ENCODE assay signal across 28 cellular contexts in the genomic region with DNA sequence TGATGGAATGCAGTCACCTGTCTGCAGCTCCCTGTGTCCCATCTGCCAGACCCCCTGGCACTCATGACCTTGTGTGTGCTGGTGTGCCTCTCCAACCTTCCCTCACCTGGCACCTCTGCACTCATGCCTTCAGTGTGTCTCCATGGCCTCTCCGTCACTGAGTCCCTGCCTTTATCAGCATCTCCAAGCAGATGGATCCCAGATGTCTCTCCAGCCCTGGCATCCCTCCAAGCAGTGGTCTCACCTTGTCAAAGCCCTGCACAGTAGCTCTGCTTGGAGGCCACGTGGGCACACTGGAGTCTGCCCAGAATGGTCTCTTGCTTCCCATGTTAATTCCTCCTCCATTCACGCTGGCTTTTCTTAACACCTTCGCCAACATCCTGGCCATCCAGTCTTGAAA.
DNase-seq lines count a peak whose midpoint lies in the region; ATAC-seq and TF ChIP-seq lines count a peak whose summit lies in the region.
"Had no signal": no experiment of that assay in that cellular context is flagged by ENCODE, and none has a peak within 500 bp of the region (broad histone marks: within the 10 kb centered on the region; RNA-seq: fewer than 3 reads in every experiment).

No MANE protein-coding gene starts in this region.

- no peak overlapping the region for H3K4me3 ChIP-seq in breast epithelium
- no peak overlapping the region for H3K4me3 ChIP-seq in trophoblast cell (ENCODE audit: low read depth, low read length)
- H3K4me3 ChIP-seq: adrenal gland, dorsolateral prefrontal cortex, GM23248, transverse colon had no signal

- peaks cover 9 to 12% of the 10 kb centered on the region in 2 donors for H3K4me1 Mint-ChIP-seq in natural killer cell treated with Interleukin-12 subunit alpha and Interleukin-12 subunit beta and Interleukin-15 and Interleukin-18, amount 100 ng/mL, for 72 hours (ENCODE audit: low read depth in 2 of 2)
- H3K4me1 Mint-ChIP-seq in natural killer cell (peaks cover 27 to 30% of the 10 kb centered on the region in 2 donors), endothelial cell (ENCODE audit: unreplicated experiment) (peaks cover 6% of the 10 kb centered on the region)
- H3K4me1 Mint-ChIP-seq: activated CD4-positive, alpha-beta T cell treated with anti-CD3 and anti-CD28 coated beads, Interleukin-2, amount 10 ng/mL, durations not matched to agents 7 days and 5 days had no signal

- H3K4me3 Mint-ChIP-seq in natural killer cell treated with Interleukin-12 subunit alpha and Interleukin-12 subunit beta and Interleukin-15 and Interleukin-18, amount 100 ng/mL, for 72 hours, result no peak overlapping the region
- no peak overlapping the region for H3K4me3 Mint-ChIP-seq in natural killer cell
- peak overlapping the region; percentile 52 for H3K4me3 Mint-ChIP-seq in endothelial cell (ENCODE audit: unreplicated experiment)
- H3K4me3 Mint-ChIP-seq: activated CD4-positive, alpha-beta T cell treated with anti-CD3 and anti-CD28 coated beads, Interleukin-2, amount 10 ng/mL, durations not matched to agents 7 days and 5 days; brain; mesothelial cell of epicardium; naive thymus-derived CD4-positive, alpha-beta T cell had no signal

- no peaks in the 10 kb centered on the region for H3K9me3 Mint-ChIP-seq in natural killer cell treated with Interleukin-12 subunit alpha and Interleukin-12 subunit beta and Interleukin-15 and Interleukin-18, amount 100 ng/mL, for 72 hours
- H3K9me3 Mint-ChIP-seq in natural killer cell (no peaks in the 10 kb centered on the region), endothelial cell (ENCODE audit: unreplicated experiment) (no peaks in the 10 kb centered on the region)
- H3K9me3 Mint-ChIP-seq: activated CD4-positive, alpha-beta T cell treated with anti-CD3 and anti-CD28 coated beads, Interleukin-2, amount 10 ng/mL, durations not matched to agents 7 days and 5 days had no signal

- intact Hi-C loops in natural killer cell (cut with micrococcal nuclease) (no loop called here), breast epithelium (cut with DNase I; ENCODE audit: low total_unique reads) (no loop called here)

- H4K8ac ChIP-seq in trophoblast cell (ENCODE audit: low read depth, low read length), result no peak overlapping the region

- H3K4ac ChIP-seq in trophoblast cell (ENCODE audit: low read depth, low read length), result no peak overlapping the region

- no peak overlapping the region for H3K23ac ChIP-seq in trophoblast cell (ENCODE audit: low read length)

- no peak overlapping the region for H2BK120ac ChIP-seq in trophoblast cell (ENCODE audit: insufficient read depth, low read length, poor library complexity)

- H3K18ac ChIP-seq in trophoblast cell (ENCODE audit: low read length), result no peak overlapping the region

- TF ChIP-seq CTCF in natural killer cell (IDR thresholded peaks at IDR 0.05) (no peak), endothelial cell (IDR thresholded peaks at IDR 0.05; ENCODE audit: unreplicated experiment) (no peak), breast epithelium (IDR thresholded peaks at IDR 0.05) (no peak)

- no peak overlapping the region for H2BK5ac ChIP-seq in trophoblast cell (ENCODE audit: low read depth, low read length, poor library complexity)

- H4K91ac ChIP-seq in trophoblast cell (ENCODE audit: low read depth, low read length), result no peak overlapping the region

- H3K14ac ChIP-seq in trophoblast cell (ENCODE audit: low read length), result no peak overlapping the region

- no peaks in the 10 kb centered on the region for H3K27me3 ChIP-seq in breast epithelium
- no peaks in the 10 kb centered on the region for H3K27me3 ChIP-seq in trophoblast cell (ENCODE audit: insufficient read depth, low read length)
- H3K27me3 ChIP-seq: adrenal gland, dorsolateral prefrontal cortex, transverse colon had no signal

- H3K4me1 ChIP-seq in breast epithelium (no peaks in the 10 kb centered on the region), trophoblast cell (ENCODE audit: control insufficient read depth in 1 of 2, insufficient read depth in 2 of 2, low read length in 2 of 2) (peaks cover 0 to 2% of the 10 kb centered on the region in 2 experiments)
- H3K4me1 ChIP-seq: adrenal gland, transverse colon had no signal

- no peak overlapping the region for H2BK12ac ChIP-seq in trophoblast cell (ENCODE audit: low read length)

- H3K27me3 Mint-ChIP-seq in natural killer cell treated with Interleukin-12 subunit alpha and Interleukin-12 subunit beta and Interleukin-15 and Interleukin-18, amount 100 ng/mL, for 72 hours, result peaks cover 0 to 8% of the 10 kb centered on the region in 2 donors
- H3K27me3 Mint-ChIP-seq in natural killer cell (ENCODE audit: low read depth in 2 of 2), result peaks cover 10 to 11% of the 10 kb centered on the region in 2 donors
- H3K27me3 Mint-ChIP-seq in endothelial cell (ENCODE audit: unreplicated experiment), result peaks cover 29% of the 10 kb centered on the region
- H3K27me3 Mint-ChIP-seq: activated CD4-positive, alpha-beta T cell treated with anti-CD3 and anti-CD28 coated beads, Interleukin-2, amount 10 ng/mL, durations not matched to agents 7 days and 5 days; brain had no signal

- H3K27ac Mint-ChIP-seq in natural killer cell treated with Interleukin-12 subunit alpha and Interleukin-12 subunit beta and Interleukin-15 and Interleukin-18, amount 100 ng/mL, for 72 hours, result no peak overlapping the region
- H3K27ac Mint-ChIP-seq in natural killer cell (no peak overlapping the region), endothelial cell (ENCODE audit: unreplicated experiment) (peak overlapping the region; percentile 57)
- H3K27ac Mint-ChIP-seq: activated CD4-positive, alpha-beta T cell treated with anti-CD3 and anti-CD28 coated beads, Interleukin-2, amount 10 ng/mL, durations not matched to agents 7 days and 5 days; mesothelial cell of epicardium; naive thymus-derived CD4-positive, alpha-beta T cell had no signal

- H3K9me3 ChIP-seq in breast epithelium (no peaks in the 10 kb centered on the region), trophoblast cell (ENCODE audit: insufficient read depth, low read depth, low read length) (peaks cover 4% of the 10 kb centered on the region)
- H3K9me3 ChIP-seq: adrenal gland, transverse colon had no signal

- H2AK5ac ChIP-seq in trophoblast cell (ENCODE audit: low read length), result no peak overlapping the region

- H4K12ac ChIP-seq in trophoblast cell (ENCODE audit: low read depth, low read length), result no peak overlapping the region

- H2AFZ ChIP-seq in trophoblast cell (ENCODE audit: insufficient read depth, low read length, poor library complexity), result no peak overlapping the region
- H2AFZ ChIP-seq: GM23248 had no signal

- no peak overlapping the region for H3K27ac ChIP-seq in breast epithelium
- H3K27ac ChIP-seq in trophoblast cell (ENCODE audit: low read depth, low read length), result no peak overlapping the region
- H3K27ac ChIP-seq: adrenal gland, dorsolateral prefrontal cortex, GM23248, transverse colon, WERI-Rb-1 had no signal

- H3K9ac ChIP-seq in trophoblast cell (ENCODE audit: low read length), result no peak overlapping the region
- H3K9ac ChIP-seq: GM23248 had no signal

- peaks cover 18% of the 10 kb centered on the region for H3K36me3 Mint-ChIP-seq in natural killer cell treated with Interleukin-12 subunit alpha and Interleukin-12 subunit beta and Interleukin-15 and Interleukin-18, amount 100 ng/mL, for 72 hours
- peaks cover 16% of the 10 kb centered on the region for H3K36me3 Mint-ChIP-seq in natural killer cell
- peaks cover 42% of the 10 kb centered on the region for H3K36me3 Mint-ChIP-seq in endothelial cell (ENCODE audit: low read depth, unreplicated experiment)

- H3K79me1 ChIP-seq in trophoblast cell (ENCODE audit: low read length), result no peaks in the 10 kb centered on the region

- H3K36me3 ChIP-seq in breast epithelium, result no peaks in the 10 kb centered on the region
- peaks cover 25 to 34% of the 10 kb centered on the region in 2 experiments for H3K36me3 ChIP-seq in trophoblast cell (ENCODE audit: control insufficient read depth in 1 of 2, insufficient read depth in 2 of 2, low read length in 2 of 2)

- no peaks in the 10 kb centered on the region for H3K79me2 ChIP-seq in trophoblast cell (ENCODE audit: control insufficient read depth, insufficient read depth, low read length, poor library complexity)

- peak; percentile 16 for DNase-seq in natural killer cell treated with Interleukin-12 subunit alpha and Interleukin-12 subunit beta and Interleukin-15 and Interleukin-18, amount 100 ng/mL, for 72 hours (ENCODE audit: low spot score)
- DNase-seq in natural killer cell (no peak), NCI-H524 (lab: John Stamatoyannopoulos, UW) (peak; percentile 69 to 88), endothelial cell (ENCODE audit: low spot score) (no peak), NCI-H748 (lab: John Stamatoyannopoulos, UW; ENCODE audit: unreplicated experiment) (no peak), breast epithelium (ENCODE audit: low spot score in 2 of 2) (no peak), trophoblast cell (no peak)
- DNase-seq: ACHN; activated CD4-positive, alpha-beta T cell treated with anti-CD3 and anti-CD28 coated beads, Interleukin-2, amount 10 ng/mL, durations not matched to agents 7 days and 5 days; activated naive CD4-positive, alpha-beta T cell; activated T-cell treated with anti-CD3 and anti-CD28 coated beads, Interleukin-2, amount 50 U/mL, for 48 hours; adrenal gland; DMS53; GM23248; Karpas-422; left ventricle myocardium superior; MV-4-11; naive thymus-derived CD4-positive, alpha-beta T cell; NCI-H187; NCI-H82; T-helper 9 cell; transverse colon; WERI-Rb-1 had no signal

- no peak for ATAC-seq in natural killer cell treated with Interleukin-12 subunit alpha and Interleukin-12 subunit beta and Interleukin-15 and Interleukin-18, amount 100 ng/mL, for 72 hours
- ATAC-seq in natural killer cell, result no peak
- no peak for ATAC-seq in activated CD4-positive, CD25-positive, alpha-beta regulatory T cell treated with anti-CD3 and anti-CD28 coated beads, Interleukin-2, amount 50 U/mL, for 24 hours
- ATAC-seq: left ventricle myocardium superior; naive thymus-derived CD4-positive, alpha-beta T cell; Right ventricle myocardium inferior had no signal

- no peak overlapping the region for H3K4me2 ChIP-seq in trophoblast cell (ENCODE audit: low read length)

- TF ChIP-seq POLR2A in breast epithelium (IDR thresholded peaks at IDR 0.05), result no peak

- no CpG with 5 or more reads among the region's 4 CpGs for WGBS in trophoblast cell (ENCODE audit: extremely low coverage, insufficient coverage, insufficient read length)

Comparison
In these comparisons a context has a peak if more than half of its experiments do, and no peak if none do; other contexts are left out.
1. DNase-seq: peak in natural killer cell treated with Interleukin-12 subunit alpha and Interleukin-12 subunit beta and Interleukin-15 and Interleukin-18, amount 100 ng/mL, for 72 hours (single experiment) and NCI-H524 (2 of 2); none in natural killer cell (single experiment), endothelial cell (single experiment), NCI-H748 (single experiment), breast epithelium (0 of 2) and trophoblast cell (0 of 2).